8 cellular contexts compared by ENCODE assay signal in genomic region chr2:200272320-200272719, GRCh38.
"Had no signal": no experiment of that assay in that cellular context is flagged by ENCODE, and none has a peak within 500 bp of the region (broad histone marks: within the 10 kb centered on the region; RNA-seq: fewer than 3 reads in every experiment).

No MANE protein-coding gene starts in this region.

- FAIRE-seq: H54, K562 had no signal

- H3K9ac ChIP-seq: GM23248 had no signal

- H3K27ac ChIP-seq: GM23248, HL-60 had no signal

- ATAC-seq: K562 had no signal

- DNase-seq: GM23248, GOT3, H9, HCEC 1CT, IMR-90 had no signal

- H3K4me3 ChIP-seq: GM23248, K562 had no signal
